Comparison of ENCODE assay signal across 1 cellular context in the genomic region with DNA sequence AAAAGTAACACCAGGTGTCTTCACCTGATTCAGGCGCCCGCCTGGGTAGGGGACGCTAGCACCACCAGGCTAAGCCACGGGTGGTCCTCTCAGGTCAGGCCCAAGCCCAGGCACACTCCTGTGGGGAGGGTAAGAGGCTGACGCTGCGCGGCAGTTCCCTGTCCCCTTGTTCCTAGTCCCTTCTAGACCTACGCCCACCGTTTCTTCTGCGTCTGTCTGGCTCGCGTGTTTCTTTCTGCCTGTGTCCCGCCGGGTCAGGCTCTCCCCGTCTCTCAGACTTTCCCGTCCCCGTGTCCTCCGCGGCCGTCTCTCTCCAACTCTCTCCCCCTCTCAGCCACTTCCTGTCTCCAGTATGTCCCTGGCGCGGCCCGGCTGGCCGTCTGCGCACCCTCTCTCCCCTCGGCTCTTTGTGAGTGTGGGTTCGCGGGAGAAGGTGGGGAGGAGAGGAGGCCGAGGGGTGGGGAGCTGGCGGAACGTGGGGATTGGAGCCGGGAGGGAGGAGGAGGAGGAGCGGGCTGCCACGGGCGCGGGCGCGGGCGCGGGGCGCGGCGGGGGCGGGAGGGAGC.
TF ChIP-seq lines count a peak whose summit lies in the region.

No MANE protein-coding gene starts in this region.

TF ChIP-seq in SK-N-SH, 30 proteins besides CTCF, POLR2A, EP300 and RAD21 (continued from another document):
- TF ChIP-seq, protein P1, sequence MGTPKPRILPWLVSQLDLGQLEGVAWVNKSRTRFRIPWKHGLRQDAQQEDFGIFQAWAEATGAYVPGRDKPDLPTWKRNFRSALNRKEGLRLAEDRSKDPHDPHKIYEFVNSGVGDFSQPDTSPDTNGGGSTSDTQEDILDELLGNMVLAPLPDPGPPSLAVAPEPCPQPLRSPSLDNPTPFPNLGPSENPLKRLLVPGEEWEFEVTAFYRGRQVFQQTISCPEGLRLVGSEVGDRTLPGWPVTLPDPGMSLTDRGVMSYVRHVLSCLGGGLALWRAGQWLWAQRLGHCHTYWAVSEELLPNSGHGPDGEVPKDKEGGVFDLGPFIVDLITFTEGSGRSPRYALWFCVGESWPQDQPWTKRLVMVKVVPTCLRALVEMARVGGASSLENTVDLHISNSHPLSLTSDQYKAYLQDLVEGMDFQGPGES (IDR thresholded peaks at IDR 0.05; ENCODE audit: low read depth, low read length): no peak
- TF ChIP-seq GABPA (IDR thresholded peaks at IDR 0.05; ENCODE audit: low read depth) (no peak), SIN3A (IDR thresholded peaks at IDR 0.05; ENCODE audit: borderline replicate concordance, low read depth, low read length) (peak; percentile 80), RFX5 (IDR thresholded peaks at IDR 0.05; ENCODE audit: low read length) (no peak), CHD2 (IDR thresholded peaks at IDR 0.05; ENCODE audit: low read length, partially characterized antibody) (no peak), FOXM1 (IDR thresholded peaks at IDR 0.05; ENCODE audit: low read depth) (no peak), POLR2AphosphoS5 (IDR thresholded peaks at IDR 0.05; ENCODE audit: low read depth, low read length) (peak; percentile 91), ELF1 (IDR thresholded peaks at IDR 0.05) (peak; percentile 57; the same call in 1 of the 2 replicates), NRF1 (IDR thresholded peaks at IDR 0.05; ENCODE audit: low read depth, low read length) (no peak), NFIC (IDR thresholded peaks at IDR 0.05; ENCODE audit: borderline replicate concordance) (no peak), RXRA (IDR thresholded peaks at IDR 0.05; ENCODE audit: borderline replicate concordance, low read depth) (no peak)
- TF ChIP-seq, protein P2, sequence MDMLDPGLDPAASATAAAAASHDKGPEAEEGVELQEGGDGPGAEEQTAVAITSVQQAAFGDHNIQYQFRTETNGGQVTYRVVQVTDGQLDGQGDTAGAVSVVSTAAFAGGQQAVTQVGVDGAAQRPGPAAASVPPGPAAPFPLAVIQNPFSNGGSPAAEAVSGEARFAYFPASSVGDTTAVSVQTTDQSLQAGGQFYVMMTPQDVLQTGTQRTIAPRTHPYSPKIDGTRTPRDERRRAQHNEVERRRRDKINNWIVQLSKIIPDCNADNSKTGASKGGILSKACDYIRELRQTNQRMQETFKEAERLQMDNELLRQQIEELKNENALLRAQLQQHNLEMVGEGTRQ (IDR thresholded peaks at IDR 0.05; ENCODE audit: borderline replicate concordance, low read depth, low read length): no peak
TF ChIP-seq in SK-N-SH: peak in this region for 4.
